ENCODE assay signal across 11 cellular contexts in the genomic region with DNA sequence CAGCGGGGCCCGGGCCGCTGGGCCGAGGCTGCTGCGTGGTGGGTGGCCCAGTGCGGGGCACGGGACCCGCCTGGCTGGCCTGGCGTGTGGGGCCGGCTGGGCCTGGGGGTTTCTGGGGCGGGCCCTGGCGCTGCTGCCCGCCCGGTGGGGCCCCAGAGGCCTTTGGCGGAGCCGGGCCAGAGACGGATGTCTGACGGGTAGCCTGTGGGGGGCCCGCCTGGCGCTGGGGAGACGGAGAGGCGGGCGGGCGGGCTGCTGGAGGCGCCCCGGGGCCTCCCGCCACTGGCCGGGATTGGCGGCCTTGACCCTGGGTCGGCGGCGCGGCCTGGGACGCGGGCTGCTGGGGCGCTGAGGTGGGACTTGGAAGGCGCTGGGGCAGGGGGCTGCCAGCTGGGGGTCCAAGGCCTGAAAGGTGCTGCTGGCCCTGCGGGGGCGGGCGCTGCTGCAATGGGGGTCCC. TPM values are rescaled to one million over a fixed set of nuclear protein-coding genes. Genes with fewer than 3 reads are reported as not detected.
A peak's percentile ranks its signal among the peaks of the same experiment; 100 is the strongest.
DNase-seq lines count a peak whose midpoint lies in the region; ATAC-seq, FAIRE-seq and TF ChIP-seq lines count a peak whose summit lies in the region.
"Had no signal": no experiment of that assay in that cellular context is flagged by ENCODE, and none has a peak within 500 bp of the region (broad histone marks: within the 10 kb centered on the region; RNA-seq: fewer than 3 reads in every experiment).

No MANE protein-coding gene starts in this region.

- H3K27ac Mint-ChIP-seq in astrocyte (ENCODE audit: unreplicated experiment) = no peak overlapping the region

- H3K36me3 ChIP-seq in astrocyte (ENCODE audit: insufficient read depth, low read length) (peaks cover 4% of the 10 kb centered on the region), hepatocyte (replicated peaks; ENCODE audit: insufficient read depth, low read depth) (no peaks in the 10 kb centered on the region), ovary (no peaks in the 10 kb centered on the region), small intestine (ENCODE audit: control insufficient read depth in 2 of 2, insufficient read depth in 2 of 2, low read length in 2 of 2) (peaks cover 0 to 2% of the 10 kb centered on the region in 2 donors)

- TF ChIP-seq CTCF in AG04449 (IDR thresholded peaks at IDR 0.05; ENCODE audit: insufficient read depth, low read length, missing control alignments) = no peak
- no peak for TF ChIP-seq CTCF in astrocyte (IDR thresholded peaks at IDR 0.05; ENCODE audit: insufficient read depth, low read depth, low read length)
- TF ChIP-seq CTCF in hepatocyte (IDR thresholded peaks at IDR 0.05; ENCODE audit: poor library complexity) = no peak
- no peak for TF ChIP-seq CTCF in ovary (IDR thresholded peaks at IDR 0.05)

- FAIRE-seq in astrocyte (lab: Jason Lieb, UNC) (no peak), small intestine (lab: Jason Lieb, UNC) (no peak)
- FAIRE-seq: TTC549 had no signal

- 58% methylated on average over 17 of the region's 40 CpGs for WGBS in hepatocyte (ENCODE audit: low lambda C conversion rate, missing lambda C conversion rate)
- WGBS in ovary, 3 donors = 27 to 42% (median 28%) methylated on average over 29 to 40 of the region's 40 CpGs
- 0 to 40% (median 6%) methylated on average over 5 to 40 of the region's 40 CpGs for WGBS in small intestine, 3 donors

- H3K9me3 Mint-ChIP-seq in astrocyte (ENCODE audit: unreplicated experiment) = no peaks in the 10 kb centered on the region

- H3K79me2 ChIP-seq in astrocyte (ENCODE audit: insufficient read depth, low read length) (no peaks in the 10 kb centered on the region), hepatocyte (no peaks in the 10 kb centered on the region)

- POLR2A ChIA-PET in AG04449 (lab: Yijun Ruan, JAX) = interaction anchor here (1.4 kb wide), 1 partner anchor 8 kb away, joined by 5 read pairs; the partner anchor contains the start of gene TIMP1

- no peaks in the 10 kb centered on the region for H3K27me3 Mint-ChIP-seq in astrocyte (ENCODE audit: low read depth, unreplicated experiment)

- DNase-seq in AG04449 (ENCODE audit: low read depth, low spot score) (no peak), astrocyte (ENCODE audit: low read depth) (no peak), hepatocyte (ENCODE audit: low spot score) (peak; percentile 35), ovary (peak; percentile 45 to 75 (median 62)), small intestine (no peak), SIG-M5 treated with dmso at 0.1 percent for 504 hours (lab: John Stamatoyannopoulos, UW; ENCODE audit: unreplicated experiment) (no peak), NCI-H2081 (lab: John Stamatoyannopoulos, UW) (no peak)
- DNase-seq: NCI-H1417 treated with DMSO at 0.1 percent for 48 hours, OCI-M1 had no signal

- intact Hi-C loops in ovary (cut with DNase I) = loop anchor here in 2 of 4 donors (10.0 kb wide), 2 partner anchors 59 to 71 kb away; no protein-coding TSS in a partner anchor

- H3K4me1 ChIP-seq in astrocyte (ENCODE audit: insufficient read depth, low read length) = peaks cover 14% of the 10 kb centered on the region
- H3K4me1 ChIP-seq in hepatocyte (ENCODE audit: insufficient read depth) = peaks cover 4% of the 10 kb centered on the region
- peaks cover 7% of the 10 kb centered on the region for H3K4me1 ChIP-seq in ovary (ENCODE audit: insufficient read depth)
- H3K4me1 ChIP-seq in small intestine (ENCODE audit: control insufficient read depth in 2 of 2, insufficient read depth in 1 of 2, low read depth in 1 of 2, low read length in 1 of 2) = no peaks in the 10 kb centered on the region

- H3K9me3 ChIP-seq in astrocyte (ENCODE audit: insufficient read depth, low read depth, low read length) (no peaks in the 10 kb centered on the region), hepatocyte (ENCODE audit: low read depth) (no peaks in the 10 kb centered on the region), ovary (no peaks in the 10 kb centered on the region), small intestine (ENCODE audit: control insufficient read depth, low read depth) (no peaks in the 10 kb centered on the region)

- H3K9ac ChIP-seq in astrocyte (ENCODE audit: low read length) = peak overlapping the region; percentile 50

- ATAC-seq in HG03108 (IDR thresholded peaks at IDR 0.05; ENCODE audit: unreplicated experiment) = no peak

- CTCF ChIA-PET in AG04449 (lab: Yijun Ruan, JAX) = no interaction called here

- H3K27me3 ChIP-seq in astrocyte (ENCODE audit: insufficient read depth, low read length) (no peaks in the 10 kb centered on the region), hepatocyte (no peaks in the 10 kb centered on the region), ovary (no peaks in the 10 kb centered on the region), small intestine (ENCODE audit: control insufficient read depth in 2 of 2, insufficient read depth in 2 of 2, low read length in 2 of 2) (no peaks in the 10 kb centered on the region)

- H3K27ac ChIP-seq in astrocyte (ENCODE audit: low read depth, low read length) (peak overlapping the region; percentile 26), hepatocyte (peak overlapping the region; percentile 89), ovary (peak overlapping the region; percentile 78 to 90), small intestine (ENCODE audit: low read depth in 1 of 2, low read length in 1 of 2) (peak overlapping the region in 1 of 2 donors; percentile 20)

- H3K9me2 ChIP-seq in hepatocyte (replicated peaks; ENCODE audit: insufficient read depth) = no peaks in the 10 kb centered on the region

- no peak for TF ChIP-seq POLR2A in ovary (IDR thresholded peaks at IDR 0.05)

- H4K20me1 ChIP-seq in astrocyte (ENCODE audit: insufficient read depth, low read length) (no peaks in the 10 kb centered on the region), hepatocyte (ENCODE audit: insufficient read depth, poor library complexity, severe bottlenecking) (no peaks in the 10 kb centered on the region)

- H3K4me2 ChIP-seq in astrocyte (ENCODE audit: low read length) (peak overlapping the region; percentile 69), hepatocyte (peak overlapping the region; percentile 81)

- no peak overlapping the region for H3K4me3 Mint-ChIP-seq in astrocyte (ENCODE audit: unreplicated experiment)

- H3K4me3 ChIP-seq in AG04449 (ENCODE audit: low read depth, low read length) = peak overlapping the region; percentile 30
- H3K4me3 ChIP-seq in astrocyte (ENCODE audit: insufficient read depth, low read depth, low read length) = no peak overlapping the region
- peak overlapping the region; percentile 13 for H3K4me3 ChIP-seq in hepatocyte
- H3K4me3 ChIP-seq in ovary = peak overlapping the region; percentile 31
- H3K4me3 ChIP-seq in small intestine (ENCODE audit: low read depth in 1 of 2, low read length in 2 of 2) = no peak overlapping the region

- TF ChIP-seq EP300 in ovary (IDR thresholded peaks at IDR 0.05) = no peak

- peaks cover 6% of the 10 kb centered on the region for H3K36me3 Mint-ChIP-seq in astrocyte (ENCODE audit: low read depth, unreplicated experiment)

- peaks cover 20% of the 10 kb centered on the region for H3K4me1 Mint-ChIP-seq in astrocyte (ENCODE audit: low read depth, unreplicated experiment)

- H2AFZ ChIP-seq in astrocyte (ENCODE audit: low read depth, low read length) = no peak overlapping the region
- no peak overlapping the region for H2AFZ ChIP-seq in hepatocyte

RNA-seq across cellular contexts. Expression of gene TIMP1, which starts 8.1 kb away (rescaled TPM):
- total RNA-seq in astrocyte (479 and 678 TPM in 2 replicates), hepatocyte (669 and 671 TPM in 2 replicates), ovary (1,000 to 10,000 TPM in 1 of 7 donors, 100 to 1,000 TPM in 6; 247 to 1,009 (median 617) TPM)
- polyA plus RNA-seq in hepatocyte (4,849 and 5,452 TPM in 2 replicates), ovary (1,000 to 10,000 TPM in 1 of 2 donors, 100 to 1,000 TPM in 1; 440 to 1,380 TPM), small intestine (100 to 1,000 TPM in 1 of 3 donors, 10 to 100 TPM in 2; 19.5 to 196 (median 32.2) TPM)

RNA-seq across cellular contexts. Expression of gene ARAF, which starts 13.1 kb away (rescaled TPM):
- total RNA-seq in astrocyte (44.0 and 48.7 TPM in 2 replicates), hepatocyte (29.8 and 44.0 TPM in 2 replicates), ovary (10 to 100 TPM; 24.9 to 76.9 (median 66.4) TPM)
- polyA plus RNA-seq in hepatocyte (86.7 and 89.6 TPM in 2 replicates), ovary (10 to 100 TPM; 34.8 to 56.5 TPM), small intestine (10 to 100 TPM; 43.0 to 92.1 (median 76.9) TPM)

RNA-seq across cellular contexts. Expression of gene SYN1, which starts 45.5 kb away (rescaled TPM):
- 1.6 and 2.2 TPM in 2 replicates for total RNA-seq in astrocyte
- 0.43 and 1.2 TPM in 2 replicates for total RNA-seq in hepatocyte
- 3.7 and 4.6 TPM in 2 replicates for polyA plus RNA-seq in hepatocyte
- 10 to 100 TPM in 1 of 7 donors, 1 to 10 TPM in 5, under 1 TPM in 1; 0.69 to 10.2 (median 2.4) TPM for total RNA-seq in ovary
- polyA plus RNA-seq in ovary = 10 to 100 TPM in 1 of 2 donors, 1 to 10 TPM in 1; 1.9 to 12.6 TPM
- 1 to 10 TPM in 1 of 3 donors, under 1 TPM in 1, not detected in 1; 0.27 to 3.0 TPM for polyA plus RNA-seq in small intestine

RNA-seq across cellular contexts. Expression of gene CFP, which starts 55.6 kb away (rescaled TPM):
- total RNA-seq in astrocyte = 0.17 and 1.1 TPM in 2 replicates
- 0.23 TPM in 1 of 2 replicates, not detected in the other for total RNA-seq in hepatocyte
- 0.17 and 0.58 TPM in 2 replicates for polyA plus RNA-seq in hepatocyte
- 1 to 10 TPM in 6 of 7 donors, under 1 TPM in 1; 0.72 to 3.2 (median 1.5) TPM for total RNA-seq in ovary
- 1 to 10 TPM; 1.6 to 1.7 TPM for polyA plus RNA-seq in ovary
- 1 to 10 TPM in 2 of 3 donors, under 1 TPM in 1; 0.45 to 5.5 (median 4.1) TPM for polyA plus RNA-seq in small intestine

Comparison
In these comparisons a context has a peak if more than half of its experiments do, and no peak if none do; other contexts are left out.
1. DNase-seq: peak in hepatocyte (single experiment) and ovary (5 of 5); none in AG04449 (single experiment), astrocyte (single experiment), small intestine (single experiment), SIG-M5 treated with dmso at 0.1 percent for 504 hours (single experiment) and NCI-H2081 (0 of 2).
2. H3K4me3 ChIP-seq: peak in AG04449 (single experiment), hepatocyte (single experiment) and ovary (single experiment); none in astrocyte (single experiment) and small intestine (0 of 2).